8 cellular contexts compared by ENCODE assay signal in the genomic region with DNA sequence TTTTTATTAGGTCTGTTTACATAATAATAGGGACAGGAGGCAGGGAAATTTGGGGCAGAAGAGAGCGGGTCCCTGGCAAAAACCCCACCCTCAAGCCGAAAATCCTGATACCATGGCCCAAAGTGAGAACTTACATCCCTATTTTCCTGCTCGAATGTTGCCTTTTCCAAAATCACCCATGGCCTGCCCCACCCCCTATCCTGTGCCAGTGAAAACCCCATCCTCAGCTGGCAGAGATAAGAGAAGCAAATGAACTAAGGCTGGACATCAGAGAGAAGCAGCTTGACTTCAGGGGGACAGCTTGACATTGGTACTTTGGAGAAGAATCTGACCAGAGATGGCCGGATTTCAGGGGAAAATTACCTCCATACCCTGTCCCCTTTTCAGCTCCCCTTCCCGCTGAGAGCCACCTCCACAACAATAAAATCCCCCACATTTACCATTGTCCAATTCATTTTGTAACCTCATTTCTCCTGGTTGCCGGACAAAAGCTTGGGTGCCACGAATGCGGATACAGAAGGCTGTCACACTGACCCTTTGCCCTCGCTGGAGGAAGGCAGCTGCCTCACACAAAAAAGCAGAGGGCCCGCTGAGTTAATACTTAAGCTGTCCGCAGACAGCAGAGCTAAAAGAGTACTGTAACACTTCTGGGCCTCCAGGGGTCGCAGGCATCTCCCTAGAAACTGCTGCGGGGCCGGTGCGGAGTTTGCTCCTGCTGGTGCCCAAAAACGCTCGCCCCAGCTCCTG.
DNase-seq lines count a peak whose midpoint lies in the region; ATAC-seq and TF ChIP-seq lines count a peak whose summit lies in the region.

No MANE protein-coding gene starts in this region.

- H3K36me3 Mint-ChIP-seq in HFFc6 (ENCODE audit: low read depth) (no peaks in the 10 kb centered on the region), WTC11 (no peaks in the 10 kb centered on the region)

- CTCF ChIA-PET in WTC11 (lab: Charles Lee), result interaction anchor here (0.5 to 2.1 kb wide), 45 partner anchors 9 to 414 kb away, joined by 3 to 19 read pairs (median 5); no protein-coding TSS in a partner anchor
- CTCF ChIA-PET in RWPE1 (lab: Yijun Ruan, JAX), result interaction anchor here (0.5 to 1.7 kb wide), 7 partner anchors 13 to 235 kb away, joined by 3 to 8 read pairs (median 3); no protein-coding TSS in a partner anchor

- H3K27me3 Mint-ChIP-seq in HFFc6 (ENCODE audit: insufficient read depth) (peaks cover 9% of the 10 kb centered on the region; the same call in 1 of the 2 replicates), WTC11 (ENCODE audit: low read depth) (peaks cover 3% of the 10 kb centered on the region; the same call in 1 of the 2 replicates)

- H3K4me1 Mint-ChIP-seq in HFFc6 (ENCODE audit: low read depth) (peaks cover 5% of the 10 kb centered on the region; the same call in 1 of the 2 replicates), WTC11 (peaks cover 7% of the 10 kb centered on the region)

- H3K4me3 Mint-ChIP-seq in HFFc6 (peak overlapping the region; percentile 20; the same call in 1 of the 2 replicates), WTC11 (peak overlapping the region; percentile 55)

- ATAC-seq in WTC11, result peak; percentile 99

- peak; percentile 56 for DNase-seq in AG10803 (ENCODE audit: low read depth)
- no peak for DNase-seq in HFFc6
- DNase-seq in WTC11 (ENCODE audit: low spot score), result peak; percentile 87
- DNase-seq in iPS-NIHi11 (ENCODE audit: low spot score), result peak; percentile 73
- no peak for DNase-seq in NCI-H2196 (lab: John Stamatoyannopoulos, UW; ENCODE audit: unreplicated experiment)
- no peak for DNase-seq in NCI-H1092 treated with DMSO at 0.1 percent for 48 hours (lab: John Stamatoyannopoulos, UW)
- no peak for DNase-seq in RWPE1 (ENCODE audit: low spot score)
- DNase-seq in dedifferentiated amniotic fluid mesenchymal stem cell (ENCODE audit: extremely low spot score), result no peak

- no peak overlapping the region for H3K27ac ChIP-seq in RWPE1

- no peak overlapping the region for H3K27ac Mint-ChIP-seq in HFFc6
- no peak overlapping the region; the same call in 1 of the 2 replicates for H3K27ac Mint-ChIP-seq in WTC11

- TF ChIP-seq CTCF in AG10803 (conservative IDR thresholded peaks at IDR 0.05; ENCODE audit: low read length) (peak; percentile 73), HFFc6 (IDR thresholded peaks at IDR 0.05) (peak; percentile 76), WTC11 (IDR thresholded peaks at IDR 0.05) (peak; percentile 76), RWPE1 (conservative IDR thresholded peaks at IDR 0.05; ENCODE audit: low read depth) (no peak)

- H3K9me3 Mint-ChIP-seq in HFFc6 (no peaks in the 10 kb centered on the region), WTC11 (no peaks in the 10 kb centered on the region)

- H3K4me3 ChIP-seq in AG10803 (ENCODE audit: low read length), result peak overlapping the region; percentile 25

- POLR2A ChIA-PET in WTC11 (lab: Charles Lee) (no interaction called here), RWPE1 (lab: Yijun Ruan, JAX; ENCODE audit: low non-redundant PET) (no interaction called here)

TF ChIP-seq in WTC11, 78 proteins besides CTCF, POLR2A, EP300 and RAD21:
- TF ChIP-seq FOXK1 (CRISPR knock-in tag; IDR thresholded peaks at IDR 0.05), result 0 out of 2 replicates have a peak, but pooled peaks have one; percentile 27
- TF ChIP-seq, protein P1, sequence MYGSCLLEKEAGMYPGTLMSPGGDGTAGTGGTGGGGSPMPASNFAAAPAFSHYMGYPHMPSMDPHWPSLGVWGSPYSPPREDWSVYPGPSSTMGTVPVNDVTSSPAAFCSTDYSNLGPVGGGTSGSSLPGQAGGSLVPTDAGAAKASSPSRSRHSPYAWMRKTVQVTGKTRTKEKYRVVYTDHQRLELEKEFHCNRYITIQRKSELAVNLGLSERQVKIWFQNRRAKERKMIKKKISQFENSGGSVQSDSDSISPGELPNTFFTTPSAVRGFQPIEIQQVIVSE (CRISPR knock-in tag; IDR thresholded peaks at IDR 0.05; ENCODE audit: borderline replicate concordance), result no peak
- TF ChIP-seq, protein P2, sequence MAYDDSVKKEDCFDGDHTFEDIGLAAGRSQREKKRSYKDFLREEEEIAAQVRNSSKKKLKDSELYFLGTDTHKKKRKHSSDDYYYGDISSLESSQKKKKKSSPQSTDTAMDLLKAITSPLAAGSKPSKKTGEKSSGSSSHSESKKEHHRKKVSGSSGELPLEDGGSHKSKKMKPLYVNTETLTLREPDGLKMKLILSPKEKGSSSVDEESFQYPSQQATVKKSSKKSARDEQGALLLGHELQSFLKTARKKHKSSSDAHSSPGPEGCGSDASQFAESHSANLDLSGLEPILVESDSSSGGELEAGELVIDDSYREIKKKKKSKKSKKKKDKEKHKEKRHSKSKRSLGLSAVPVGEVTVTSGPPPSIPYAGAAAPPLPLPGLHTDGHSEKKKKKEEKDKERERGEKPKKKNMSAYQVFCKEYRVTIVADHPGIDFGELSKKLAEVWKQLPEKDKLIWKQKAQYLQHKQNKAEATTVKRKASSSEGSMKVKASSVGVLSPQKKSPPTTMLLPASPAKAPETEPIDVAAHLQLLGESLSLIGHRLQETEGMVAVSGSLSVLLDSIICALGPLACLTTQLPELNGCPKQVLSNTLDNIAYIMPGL (CRISPR knock-in tag; IDR thresholded peaks at IDR 0.05), result peak; percentile 53; the same call in 1 of the 2 replicates
- TF ChIP-seq ZBTB21 (CRISPR knock-in tag; IDR thresholded peaks at IDR 0.05; ENCODE audit: borderline replicate concordance), result 0 out of 2 replicates have a peak, but pooled peaks have one; percentile 23
- peak; percentile 55; the same call in 1 of the 2 replicates for TF ChIP-seq ETV6 (CRISPR knock-in tag; IDR thresholded peaks at IDR 0.05)
- no peak for TF ChIP-seq ATF1 (CRISPR knock-in tag; IDR thresholded peaks at IDR 0.05)

Comparison
In these comparisons a context has a peak if more than half of its experiments do, and no peak if none do; other contexts are left out.
1. DNase-seq: peak in AG10803 (single experiment), WTC11 (single experiment) and iPS-NIHi11 (single experiment); none in HFFc6 (single experiment), NCI-H2196 (single experiment), NCI-H1092 treated with DMSO at 0.1 percent for 48 hours (single experiment), RWPE1 (single experiment) and dedifferentiated amniotic fluid mesenchymal stem cell (single experiment).